Comparison of ENCODE assay signal across 28 cellular contexts in genomic region chr9:86695904-86696424, GRCh38.
A peak's percentile ranks its signal among the peaks of the same experiment; 100 is the strongest.
DNase-seq lines count a peak whose midpoint lies in the region; ATAC-seq and TF ChIP-seq lines count a peak whose summit lies in the region.
"Had no signal": no experiment of that assay in that cellular context is flagged by ENCODE, and none has a peak within 500 bp of the region (broad histone marks: within the 10 kb centered on the region; RNA-seq: fewer than 3 reads in every experiment).

No MANE protein-coding gene starts in this region.

- peak overlapping the region; percentile 18 for H3K27ac ChIP-seq in A673 (ENCODE audit: low read depth, low read length, poor library complexity, severe bottlenecking)
- no peak overlapping the region for H3K27ac ChIP-seq in caudate nucleus (ENCODE audit: low read depth, low read length)
- H3K27ac ChIP-seq: BLaER1, epithelial cell of prostate, HL-60, WERI-Rb-1 had no signal

- peak overlapping the region; percentile 79 for H3K27ac Mint-ChIP-seq in endothelial cell (ENCODE audit: unreplicated experiment)
- H3K27ac Mint-ChIP-seq: activated naive CD4-positive, alpha-beta T cell treated with anti-CD3 and anti-CD28 coated beads, Interleukin-2, amount 50 U/mL, for 72 hours; activated T-helper 1 cell treated with anti-CD3 and anti-CD28 coated beads, Interleukin-12 subunit alpha, Interleukin-12 subunit beta, Interleukin-2, Interleukin-4 antibody, amounts not matched to agents 30 ng/mL and 10 ng/mL and 1 ng/mL, durations not matched to agents 14 hours and 24 hours and 36 hours had no signal

- POLR2A ChIA-PET in A673 (lab: Charles Lee; ENCODE audit: low non-redundant PET), result no interaction called here

- H3K27me3 ChIP-seq in A673 (replicated peaks; ENCODE audit: insufficient read depth, low read depth, low read length, poor library complexity), result no peaks in the 10 kb centered on the region
- H3K27me3 ChIP-seq: BLaER1 had no signal

- no peak overlapping the region for H3K4me3 Mint-ChIP-seq in endothelial cell (ENCODE audit: unreplicated experiment)
- H3K4me3 Mint-ChIP-seq: activated T-helper 1 cell treated with anti-CD3 and anti-CD28 coated beads, Interleukin-12 subunit alpha, Interleukin-12 subunit beta, Interleukin-2, Interleukin-4 antibody, amounts not matched to agents 30 ng/mL and 10 ng/mL and 1 ng/mL, durations not matched to agents 14 hours and 24 hours and 36 hours had no signal

- no TSS peak for BruUV-seq in A673 (replicated peaks; lab: Mats Ljungman, UMichigan)

- H3K36me3 Mint-ChIP-seq in endothelial cell (ENCODE audit: low read depth, unreplicated experiment), result no peaks in the 10 kb centered on the region
- H3K36me3 Mint-ChIP-seq: activated naive CD4-positive, alpha-beta T cell treated with anti-CD3 and anti-CD28 coated beads, Interleukin-2, amount 50 U/mL, for 72 hours had no signal

- CTCF ChIA-PET in A673 (lab: Charles Lee), result no interaction called here

- DNase-seq in A673 (ENCODE audit: low spot score) (no peak), HCEC 1CT (peak; percentile 55), endothelial cell (ENCODE audit: low spot score) (no peak), kidney tubule cell (ENCODE audit: low spot score) (peak; percentile 40), NCI-H2029 treated with DMSO at 0.1 percent for 48 hours (lab: John Stamatoyannopoulos, UW) (no peak), caudate nucleus (lab: John Stamatoyannopoulos, UW) (no peak)
- DNase-seq in central memory CD4-positive, alpha-beta T cell, result no peak
- DNase-seq: ACHN; activated CD4-positive, alpha-beta T cell treated with anti-CD3 and anti-CD28 coated beads, Interleukin-2, amount 50 U/mL, for 1 hour; anterior cingulate cortex; cerebellar nuclear complex; H7; kidney; NCI-H1105; NCI-H1930; NCI-H2227 treated with DMSO at 0.1 percent for 48 hours; NCI-H82; occipital lobe; small intestine; T-helper 9 cell; WERI-Rb-1 had no signal

- peaks cover 13% of the 10 kb centered on the region for H3K4me1 ChIP-seq in A673 (ENCODE audit: insufficient read depth, low read length, poor library complexity, severe bottlenecking)
- H3K4me1 ChIP-seq: BLaER1 had no signal

- no peaks in the 10 kb centered on the region for H3K36me3 ChIP-seq in A673 (ENCODE audit: insufficient read depth, low read length, poor library complexity, severe bottlenecking)
- H3K36me3 ChIP-seq: BLaER1, WERI-Rb-1 had no signal

- no peaks in the 10 kb centered on the region for H3K27me3 Mint-ChIP-seq in endothelial cell (ENCODE audit: unreplicated experiment)

- peaks cover 13% of the 10 kb centered on the region for H3K4me1 Mint-ChIP-seq in endothelial cell (ENCODE audit: unreplicated experiment)

- H3K9me3 ChIP-seq in A673 (ENCODE audit: low read depth, low read length, poor library complexity, severe bottlenecking), result no peaks in the 10 kb centered on the region
- H3K9me3 ChIP-seq: BLaER1 had no signal

- TF ChIP-seq CTCF in A673 (conservative IDR thresholded peaks at IDR 0.05; ENCODE audit: low read depth, low read length) (no peak), endothelial cell (IDR thresholded peaks at IDR 0.05; ENCODE audit: unreplicated experiment) (no peak)

- H3K9me3 Mint-ChIP-seq in endothelial cell (ENCODE audit: unreplicated experiment), result no peaks in the 10 kb centered on the region
- H3K9me3 Mint-ChIP-seq: activated naive CD4-positive, alpha-beta T cell treated with anti-CD3 and anti-CD28 coated beads, Interleukin-2, amount 50 U/mL, for 72 hours; activated T-helper 1 cell treated with anti-CD3 and anti-CD28 coated beads, Interleukin-12 subunit alpha, Interleukin-12 subunit beta, Interleukin-2, Interleukin-4 antibody, amounts not matched to agents 30 ng/mL and 10 ng/mL and 1 ng/mL, durations not matched to agents 14 hours and 24 hours and 36 hours had no signal

- H3K4me3 ChIP-seq in A673 (ENCODE audit: low read depth, low read length, poor library complexity, severe bottlenecking), result no peak overlapping the region
- H3K4me3 ChIP-seq: BLaER1 had no signal

- intact Hi-C loops in A673 (cut with micrococcal nuclease; ENCODE audit: unreplicated experiment), result no loop called here

- no peak for ATAC-seq in HG02763 (IDR thresholded peaks at IDR 0.05; ENCODE audit: unreplicated experiment)
- ATAC-seq: activated naive CD4-positive, alpha-beta T cell treated with anti-CD3 and anti-CD28 coated beads, Interleukin-2, amount 50 U/mL, for 72 hours; Right ventricle myocardium inferior had no signal

Comparison
In these comparisons a context has a peak if more than half of its experiments do, and no peak if none do; other contexts are left out.
1. DNase-seq: peak in HCEC 1CT (single experiment) and kidney tubule cell (single experiment); none in A673 (single experiment), endothelial cell (single experiment), central memory CD4-positive, alpha-beta T cell (single experiment), NCI-H2029 treated with DMSO at 0.1 percent for 48 hours (single experiment) and caudate nucleus (0 of 61).